ENCODE assay signal across 22 cellular contexts in genomic region chr18:38851526-38851925, GRCh38.
"Had no signal": no experiment of that assay in that cellular context is flagged by ENCODE, and none has a peak within 500 bp of the region (broad histone marks: within the 10 kb centered on the region; RNA-seq: fewer than 3 reads in every experiment).

No MANE protein-coding gene starts in this region.

- DNase-seq: IMR-90, Karpas-422, KG1, MM.1S, NCI-H1092 treated with DMSO at 0.1 percent for 48 hours, NCI-H1436, NCI-H187, NCI-H2029, NCI-H2081 treated with DMSO at 0.1 percent for 48 hours, NCI-H2171, NCI-H226, NCI-H446, NCI-H510A, NCI-H524 treated with DMSO at 0.1 percent for 48 hours, NCI-H774, Right ventricle myocardium superior, RPMI8226, SIG-M5 had no signal

- H3K4me1 ChIP-seq: SJSA1 had no signal

- H3K27ac ChIP-seq: SJSA1, SK-N-MC had no signal

- H3K27me3 ChIP-seq: SJSA1 had no signal

- ATAC-seq: HepG2 had no signal

- H3K4me3 ChIP-seq: SJSA1, SK-N-MC had no signal

- FAIRE-seq: HepG2, RCC 7860 had no signal

- H3K36me3 ChIP-seq: SJSA1 had no signal
